In the genomic region with DNA sequence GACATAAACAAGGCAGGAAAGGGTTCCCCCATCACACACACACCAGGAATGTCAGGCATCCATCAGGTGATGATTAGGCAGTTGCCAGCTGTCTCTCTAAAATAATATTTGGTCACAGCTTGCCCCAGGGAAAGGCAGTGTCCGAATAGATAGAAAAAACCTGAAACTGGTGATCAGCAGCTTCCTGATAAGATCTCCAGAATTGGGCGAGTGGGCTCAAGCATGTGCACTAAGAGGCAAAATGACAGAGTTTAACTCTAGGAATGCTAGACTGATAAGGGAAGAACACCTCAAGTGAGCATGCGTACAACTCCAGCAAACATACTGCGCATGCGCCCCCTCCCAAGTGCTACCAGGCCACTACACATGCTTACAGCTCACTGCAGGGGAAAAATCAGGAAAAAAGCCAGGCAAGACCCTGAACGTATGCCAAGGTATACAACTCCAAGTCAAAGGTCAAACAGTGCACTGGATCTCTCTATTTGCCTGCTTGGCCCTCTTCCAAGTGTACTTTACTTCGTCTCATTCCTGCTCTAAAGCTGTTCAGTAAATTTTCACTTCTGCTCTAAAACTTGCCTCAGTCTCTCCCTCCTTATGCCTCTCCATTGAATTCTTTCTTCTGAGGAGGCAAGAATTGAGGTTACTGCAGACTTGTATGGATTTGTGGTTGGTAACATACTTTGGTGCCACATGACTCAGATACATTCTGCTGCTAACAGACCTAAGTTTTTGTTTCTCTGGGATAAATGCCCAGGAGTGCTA, we compare ENCODE assay signal across 23 cellular contexts.
DNase-seq lines count a peak whose midpoint lies in the region; ATAC-seq and TF ChIP-seq lines count a peak whose summit lies in the region.
"Had no signal": no experiment of that assay in that cellular context is flagged by ENCODE, and none has a peak within 500 bp of the region (broad histone marks: within the 10 kb centered on the region; RNA-seq: fewer than 3 reads in every experiment).

No MANE protein-coding gene starts in this region.

- H3K27me3 Mint-ChIP-seq in WTC11 (ENCODE audit: low read depth): 0 out of 2 replicates have a peak, but pooled peaks cover 1% of the 10 kb centered on the region
- H3K27me3 Mint-ChIP-seq: progenitor cell of endocrine pancreas had no signal

- no peak overlapping the region for H3K27ac Mint-ChIP-seq in WTC11
- H3K27ac Mint-ChIP-seq: activated CD8-positive, alpha-beta memory T cell treated with anti-CD3 and anti-CD28 coated beads, Interleukin-2, amount 10 ng/mL, durations not matched to agents 7 days and 5 days; natural killer cell; progenitor cell of endocrine pancreas; stimulated activated naive B cell treated with anti-CD40 and anti-IgM and Interleukin-4, amounts not matched to agents 10 μg/mL and 1 μg/mL and 100 μg/mL, for 72 hours had no signal

- H3K4me3 ChIP-seq in transverse colon: no peak overlapping the region
- H3K4me3 ChIP-seq: BLaER1 treated with 17β-estradiol and CSF1 and Interleukin-3, amounts not matched to agents 10 nM and 100 nM; gastrocnemius medialis; lower lobe of right lung; SJSA1; upper lobe of right lung had no signal

- peaks cover 52% of the 10 kb centered on the region for H3K9me3 Mint-ChIP-seq in WTC11

- H3K36me3 ChIP-seq in transverse colon: no peaks in the 10 kb centered on the region
- H3K36me3 ChIP-seq: BLaER1 treated with 17β-estradiol and CSF1 and Interleukin-3, amounts not matched to agents 10 nM and 100 nM; gastrocnemius medialis; lower lobe of right lung; SJSA1; upper lobe of right lung had no signal

- H3K9me3 ChIP-seq in transverse colon: peaks cover 6 to 15% of the 10 kb centered on the region in 2 donors
- H3K9me3 ChIP-seq: SJSA1 had no signal

- H3K36me3 Mint-ChIP-seq in WTC11: peaks cover 24% of the 10 kb centered on the region
- H3K36me3 Mint-ChIP-seq: activated CD8-positive, alpha-beta memory T cell treated with anti-CD3 and anti-CD28 coated beads, Interleukin-2, amount 10 ng/mL, durations not matched to agents 7 days and 5 days; stimulated activated naive B cell treated with anti-CD40 and anti-IgM and Interleukin-4, amounts not matched to agents 10 μg/mL and 1 μg/mL and 100 μg/mL, for 72 hours had no signal

- ATAC-seq in WTC11 (no peak), HG02759 (IDR thresholded peaks at IDR 0.05; ENCODE audit: unreplicated experiment) (no peak)
- ATAC-seq: activated CD4-positive, CD25-positive, alpha-beta regulatory T cell treated with anti-CD3 and anti-CD28 coated beads, Interleukin-2, amount 50 U/mL, for 24 hours; activated CD8-positive, alpha-beta memory T cell treated with anti-CD3 and anti-CD28 coated beads, Interleukin-2, amount 10 ng/mL, durations not matched to agents 7 days and 5 days; gastrocnemius medialis; lower lobe of right lung; natural killer cell; stimulated activated naive B cell treated with anti-CD40 and anti-IgM and Interleukin-4, amounts not matched to agents 10 μg/mL and 1 μg/mL and 100 μg/mL, for 72 hours; upper lobe of right lung had no signal

- no peak for TF ChIP-seq CTCF in WTC11 (IDR thresholded peaks at IDR 0.05)
- TF ChIP-seq CTCF in transverse colon (IDR thresholded peaks at IDR 0.05): no peak

- no peak overlapping the region for H3K4me3 Mint-ChIP-seq in WTC11
- H3K4me3 Mint-ChIP-seq: activated CD8-positive, alpha-beta memory T cell treated with anti-CD3 and anti-CD28 coated beads, Interleukin-2, amount 10 ng/mL, durations not matched to agents 7 days and 5 days; natural killer cell; stimulated activated naive B cell treated with anti-CD40 and anti-IgM and Interleukin-4, amounts not matched to agents 10 μg/mL and 1 μg/mL and 100 μg/mL, for 72 hours had no signal

- DNase-seq in NCI-H2171 treated with DMSO at 0.1 percent for 48 hours (lab: John Stamatoyannopoulos, UW) (peak; percentile 15), NCI-H2171 (lab: John Stamatoyannopoulos, UW) (no peak), WTC11 (ENCODE audit: low spot score) (no peak), iris pigment epithelial cell (ENCODE audit: low read depth) (peak; percentile 28), transverse colon (peak; percentile 58), putamen (ENCODE audit: low spot score) (no peak), COLO829 (ENCODE audit: low spot score) (no peak)
- DNase-seq: activated CD8-positive, alpha-beta memory T cell treated with anti-CD3 and anti-CD28 coated beads, Interleukin-2, amount 10 ng/mL, durations not matched to agents 7 days and 5 days; amniotic stem cell; DND-41; gastrocnemius medialis; lower lobe of right lung; natural killer cell; NCI-H1417 treated with DMSO at 0.1 percent for 48 hours; stimulated activated CD4-positive, alpha-beta T cell treated with anti-CD3 and anti-CD28 coated beads, Interleukin-12 subunit alpha, Interleukin-12 subunit beta, amount 100 ng/mL, for 4 hours; stimulated activated naive B cell treated with anti-CD40 and anti-IgM and Interleukin-4, amounts not matched to agents 10 μg/mL and 1 μg/mL and 100 μg/mL, for 72 hours; upper lobe of right lung had no signal

- H3K4me1 ChIP-seq in transverse colon: peaks cover 0 to 7% (median 0%) of the 10 kb centered on the region in 4 donors
- H3K4me1 ChIP-seq: BLaER1 treated with 17β-estradiol and CSF1 and Interleukin-3, amounts not matched to agents 10 nM and 100 nM; gastrocnemius medialis; lower lobe of right lung; SJSA1; upper lobe of right lung had no signal

- TF ChIP-seq POLR2A in transverse colon (IDR thresholded peaks at IDR 0.05): no peak

- in situ Hi-C loops in transverse colon (cut with MboI; ENCODE audit: low pct_ligation_motif_present in 1 of 4, low pct_unique_long_range_greater_than_20kb in 1 of 4, low sequenced_read_pairs in 3 of 4): no loop called here

- H3K4me1 Mint-ChIP-seq in WTC11: no peaks in the 10 kb centered on the region
- H3K4me1 Mint-ChIP-seq: activated CD8-positive, alpha-beta memory T cell treated with anti-CD3 and anti-CD28 coated beads, Interleukin-2, amount 10 ng/mL, durations not matched to agents 7 days and 5 days; natural killer cell; stimulated activated naive B cell treated with anti-CD40 and anti-IgM and Interleukin-4, amounts not matched to agents 10 μg/mL and 1 μg/mL and 100 μg/mL, for 72 hours had no signal

- no peak overlapping the region for H3K27ac ChIP-seq in transverse colon
- H3K27ac ChIP-seq: BLaER1 treated with 17β-estradiol and CSF1 and Interleukin-3, amounts not matched to agents 10 nM and 100 nM; gastrocnemius medialis; KMS-11; lower lobe of right lung; SJSA1; upper lobe of right lung had no signal

- H3K27me3 ChIP-seq in transverse colon: no peaks in the 10 kb centered on the region
- H3K27me3 ChIP-seq: BLaER1 treated with 17β-estradiol and CSF1 and Interleukin-3, amounts not matched to agents 10 nM and 100 nM; gastrocnemius medialis; SJSA1; upper lobe of right lung had no signal

- 53 to 55% methylated on average over 4 to 7 of the region's 7 CpGs for WGBS in transverse colon (ENCODE audit: low coverage in 1 of 2), 2 donors

- POLR2A ChIA-PET in WTC11 (lab: Charles Lee): no interaction called here

- TF ChIP-seq EP300 in transverse colon (IDR thresholded peaks at IDR 0.05; ENCODE audit: low read depth): no peak

- CTCF ChIA-PET in WTC11 (lab: Charles Lee): interaction anchor here (0.6 to 1.1 kb wide), 2 partner anchors 40 to 125 kb away, joined by 3 read pairs; no protein-coding TSS in a partner anchor

- intact Hi-C loops in transverse colon (cut with DNase I; ENCODE audit: low total_unique reads): no loop called here

TF ChIP-seq in WTC11, 78 proteins besides CTCF, POLR2A, EP300 and RAD21:
- TF ChIP-seq GABPB1 (CRISPR knock-in tag; IDR thresholded peaks at IDR 0.05) (0 out of 2 replicates have a peak, but pooled peaks have one; percentile 15), JAZF1 (CRISPR knock-in tag; IDR thresholded peaks at IDR 0.05) (no peak)

Comparison
In these comparisons a context has a peak if more than half of its experiments do, and no peak if none do; other contexts are left out.
1. DNase-seq: peak in NCI-H2171 treated with DMSO at 0.1 percent for 48 hours (single experiment), iris pigment epithelial cell (single experiment) and transverse colon (single experiment); none in NCI-H2171 (single experiment), WTC11 (single experiment), putamen (single experiment) and COLO829 (single experiment).